3 cellular contexts compared by ENCODE assay signal in genomic region chr6:43346243-43346642, GRCh38.
TF ChIP-seq lines count a peak whose summit lies in the region.

No MANE protein-coding gene starts in this region.

TF ChIP-seq in HEK293, 187 proteins besides CTCF, POLR2A, EP300 and RAD21:
- peak; percentile 54; the same call in 1 of the 2 replicates for TF ChIP-seq ZNF121 (tag by site-specific recombination; IDR thresholded peaks at IDR 0.05)
TF ChIP-seq in HEK293: peak in this region for 1; not testable (repeated sequence) for 186.

TF ChIP-seq in K562, 482 proteins besides CTCF, POLR2A, EP300 and RAD21:
- peak; percentile 82 for TF ChIP-seq ZNF121 (CRISPR knock-in tag; conservative IDR thresholded peaks at IDR 0.05)

TF ChIP-seq in HepG2, 621 proteins besides CTCF, POLR2A, EP300 and RAD21:
- 0 out of 2 replicates have a peak, but pooled peaks have one; percentile 53 for TF ChIP-seq ZNF121 (CRISPR knock-in tag; IDR thresholded peaks at IDR 0.05)
